In genomic region chr18:54647176-54647575, GRCh38 we compare ENCODE assay signal across 1 cellular context.
TF ChIP-seq lines count a peak whose summit lies in the region.

No MANE protein-coding gene starts in this region.

TF ChIP-seq in HCT116, 20 proteins besides CTCF, POLR2A, EP300 and RAD21 (continued from another document):
- TF ChIP-seq REST (IDR thresholded peaks at IDR 0.05; ENCODE audit: low read depth) (no peak), ZBTB33 (IDR thresholded peaks at IDR 0.05; ENCODE audit: extremely low read depth, insufficient replicate concordance, low read length) (no peak), FOSL1 (IDR thresholded peaks at IDR 0.05; ENCODE audit: low read depth) (no peak), ELF1 (IDR thresholded peaks at IDR 0.05; ENCODE audit: borderline replicate concordance, low read depth) (no peak), YY1 (IDR thresholded peaks at IDR 0.05; ENCODE audit: extremely low read depth, insufficient replicate concordance, low read depth, low read length) (no peak), ATF3 (IDR thresholded peaks at IDR 0.05) (no peak), EZH2 (IDR thresholded peaks at IDR 0.05) (no peak), SRF (IDR thresholded peaks at IDR 0.05; ENCODE audit: low read depth) (no peak)
